In genomic region chr18:23574611-23575308, GRCh38 we compare ENCODE assay signal across 10 cellular contexts. TPM values are rescaled to one million over a fixed set of nuclear protein-coding genes. Genes with fewer than 3 reads are reported as not detected.
DNase-seq lines count a peak whose midpoint lies in the region; ATAC-seq and TF ChIP-seq lines count a peak whose summit lies in the region.
"Had no signal": no experiment of that assay in that cellular context is flagged by ENCODE, and none has a peak within 500 bp of the region (broad histone marks: within the 10 kb centered on the region; RNA-seq: fewer than 3 reads in every experiment).

No MANE protein-coding gene starts in this region.

- H3K36me3 ChIP-seq in CD4-positive, alpha-beta memory T cell (ENCODE audit: insufficient read depth, low read length), result peaks cover 10% of the 10 kb centered on the region
- peaks cover 38% of the 10 kb centered on the region for H3K36me3 ChIP-seq in OCI-LY1 (ENCODE audit: insufficient read depth, low read length)
- peaks cover 3% of the 10 kb centered on the region for H3K36me3 ChIP-seq in effector memory CD4-positive, alpha-beta T cell (ENCODE audit: control insufficient read depth, insufficient read depth, low read length)

- in situ Hi-C loops in GM13977 (cut with MboI; ENCODE audit: low pct_unique_long_range_greater_than_20kb, low sequenced_read_pairs, unreplicated experiment), result no loop called here

- no peaks in the 10 kb centered on the region for H3K79me2 ChIP-seq in OCI-LY1 (ENCODE audit: insufficient read depth, low read length)

- H3K27me3 ChIP-seq in CD4-positive, alpha-beta memory T cell (ENCODE audit: insufficient read depth, low read length), result no peaks in the 10 kb centered on the region
- H3K27me3 ChIP-seq in OCI-LY1 (ENCODE audit: insufficient read depth, low read length), result no peaks in the 10 kb centered on the region
- H3K27me3 ChIP-seq in effector memory CD4-positive, alpha-beta T cell (replicated peaks; ENCODE audit: control insufficient read depth, insufficient read depth, low read length, poor library complexity, severe bottlenecking), result no peaks in the 10 kb centered on the region

- CTCF ChIA-PET in CD4-positive, alpha-beta memory T cell (lab: Charles Lee; ENCODE audit: partially characterized antibody), result interaction anchor here (0.9 to 3.7 kb wide), 4 partner anchors 11 to 90 kb away, joined by 4 to 14 read pairs (median 6); partner anchors contain the start of gene NPC1

- H4K20me1 ChIP-seq in OCI-LY1 (ENCODE audit: insufficient read depth, low read length), result no peaks in the 10 kb centered on the region

- no peak overlapping the region for H3K4me2 ChIP-seq in OCI-LY1 (ENCODE audit: low read length)

- H3K4me3 ChIP-seq in CD4-positive, alpha-beta memory T cell (ENCODE audit: low read length in 2 of 2), result peak overlapping the region in 1 of 2 donors; percentile 4
- no peak overlapping the region for H3K4me3 ChIP-seq in OCI-LY1 (ENCODE audit: low read depth, low read length, poor library complexity, severe bottlenecking)
- peak overlapping the region; percentile 15 for H3K4me3 ChIP-seq in effector memory CD4-positive, alpha-beta T cell (ENCODE audit: insufficient read depth, low read depth, low read length, poor library complexity, severe bottlenecking)

- H3K36me3 Mint-ChIP-seq in CD4-positive, alpha-beta memory T cell, result peaks cover 26 to 42% of the 10 kb centered on the region in 2 donors
- H3K36me3 Mint-ChIP-seq in osteocyte (ENCODE audit: unreplicated experiment), result peaks cover 10% of the 10 kb centered on the region

- POLR2A ChIA-PET in CD4-positive, alpha-beta memory T cell (lab: Charles Lee; ENCODE audit: partially characterized antibody), result interaction anchor here (1.4 to 3.7 kb wide), 4 partner anchors 7 to 59 kb away, joined by 4 to 23 read pairs (median 12); partner anchors contain the start of gene NPC1

- ATAC-seq in HG03432 (IDR thresholded peaks at IDR 0.05; ENCODE audit: unreplicated experiment) (no peak), left colon (no peak)

- H3K4me3 Mint-ChIP-seq in CD4-positive, alpha-beta memory T cell, result peak overlapping the region; percentile 51 to 80 (median 70)
- no peak overlapping the region for H3K4me3 Mint-ChIP-seq in osteocyte (ENCODE audit: unreplicated experiment)

- TF ChIP-seq CTCF in OCI-LY1 (IDR thresholded peaks at IDR 0.05; ENCODE audit: low read length) (no peak), osteocyte (IDR thresholded peaks at IDR 0.05) (no peak), GM13977 (IDR thresholded peaks at IDR 0.05; ENCODE audit: extremely low read depth, insufficient read depth, missing control alignments) (no peak)

- peak overlapping the region; percentile 67 to 93 (median 84) for H3K27ac Mint-ChIP-seq in CD4-positive, alpha-beta memory T cell
- peak overlapping the region; percentile 89 for H3K27ac Mint-ChIP-seq in osteocyte (ENCODE audit: unreplicated experiment)

- peak overlapping the region; percentile 34 for H3K27ac ChIP-seq in CD4-positive, alpha-beta memory T cell (ENCODE audit: low read depth, low read length)
- H3K27ac ChIP-seq in OCI-LY1 (ENCODE audit: low read depth, low read length, poor library complexity, severe bottlenecking), result peak overlapping the region; percentile 10
- H3K27ac ChIP-seq in effector memory CD4-positive, alpha-beta T cell (ENCODE audit: insufficient read depth, low read length, poor library complexity, severe bottlenecking), result peak overlapping the region; percentile 58

- peaks cover 56% of the 10 kb centered on the region for H3K4me1 ChIP-seq in CD4-positive, alpha-beta memory T cell (ENCODE audit: insufficient read depth, low read length)
- peaks cover 34% of the 10 kb centered on the region for H3K4me1 ChIP-seq in OCI-LY1 (ENCODE audit: insufficient read depth, low read length, severe bottlenecking)
- H3K4me1 ChIP-seq in effector memory CD4-positive, alpha-beta T cell (ENCODE audit: control insufficient read depth, insufficient read depth, low read length, poor library complexity, severe bottlenecking), result peaks cover 25% of the 10 kb centered on the region

- H3K4me1 Mint-ChIP-seq in CD4-positive, alpha-beta memory T cell, result peaks cover 41 to 73% (median 57%) of the 10 kb centered on the region in 4 donors
- H3K4me1 Mint-ChIP-seq in osteocyte (ENCODE audit: unreplicated experiment), result peaks cover 27% of the 10 kb centered on the region

- H3F3A ChIP-seq in OCI-LY1 (ENCODE audit: insufficient read depth, low read length), result no peaks in the 10 kb centered on the region

- no peaks in the 10 kb centered on the region for H3K9me2 ChIP-seq in OCI-LY1 (ENCODE audit: low read depth, low read length)

- H3K9me3 Mint-ChIP-seq in CD4-positive, alpha-beta memory T cell, result no peaks in the 10 kb centered on the region
- no peaks in the 10 kb centered on the region for H3K9me3 Mint-ChIP-seq in osteocyte (ENCODE audit: unreplicated experiment)

- H2AFZ ChIP-seq in OCI-LY1 (ENCODE audit: low read length), result no peak overlapping the region

- H3K27me3 Mint-ChIP-seq in CD4-positive, alpha-beta memory T cell, result no peaks in the 10 kb centered on the region
- H3K27me3 Mint-ChIP-seq in osteocyte (ENCODE audit: unreplicated experiment), result no peaks in the 10 kb centered on the region

- DNase-seq in CD4-positive, alpha-beta memory T cell, result peak in 1 of 5 donors; percentile 3
- no peak for DNase-seq in effector memory CD4-positive, alpha-beta T cell
- DNase-seq in osteocyte (ENCODE audit: extremely low spot score, unreplicated experiment) (peak; percentile 46), left colon (no peak), GM13977 (ENCODE audit: low spot score) (no peak), dedifferentiated amniotic fluid mesenchymal stem cell (ENCODE audit: extremely low spot score) (no peak)
- DNase-seq: GDM1, NCI-H446 treated with DMSO at 0.1 percent for 48 hours had no signal

- no peaks in the 10 kb centered on the region for H3K9me3 ChIP-seq in CD4-positive, alpha-beta memory T cell (ENCODE audit: control insufficient read depth in 1 of 2, low read length in 2 of 2)
- no peaks in the 10 kb centered on the region for H3K9me3 ChIP-seq in OCI-LY1 (ENCODE audit: low read length)
- no peaks in the 10 kb centered on the region for H3K9me3 ChIP-seq in effector memory CD4-positive, alpha-beta T cell (ENCODE audit: control insufficient read depth, low read length)

- H3K9ac ChIP-seq in OCI-LY1 (ENCODE audit: low read length), result no peak overlapping the region

- intact Hi-C loops in CD4-positive, alpha-beta memory T cell (cut with micrococcal nuclease), result loop anchor here (1.0 kb wide), 1 partner anchor 12 kb away; the partner anchor contains the start of gene NPC1
- intact Hi-C loops in left colon (cut with DNase I, micrococcal nuclease), result no loop called here

RNA-seq across cellular contexts. Expression of gene NPC1, which starts 11.5 kb away (rescaled TPM):
- 10 to 100 TPM; 62.9 to 64.5 TPM for total RNA-seq in CD4-positive, alpha-beta memory T cell
- 10 to 100 TPM; 14.0 to 21.9 TPM for polyA plus RNA-seq in CD4-positive, alpha-beta memory T cell
- 36.5 and 40.1 TPM in 2 replicates for total RNA-seq in osteocyte
- 10 to 100 TPM; 36.5 to 43.2 TPM for total RNA-seq in left colon
